In the genomic region with DNA sequence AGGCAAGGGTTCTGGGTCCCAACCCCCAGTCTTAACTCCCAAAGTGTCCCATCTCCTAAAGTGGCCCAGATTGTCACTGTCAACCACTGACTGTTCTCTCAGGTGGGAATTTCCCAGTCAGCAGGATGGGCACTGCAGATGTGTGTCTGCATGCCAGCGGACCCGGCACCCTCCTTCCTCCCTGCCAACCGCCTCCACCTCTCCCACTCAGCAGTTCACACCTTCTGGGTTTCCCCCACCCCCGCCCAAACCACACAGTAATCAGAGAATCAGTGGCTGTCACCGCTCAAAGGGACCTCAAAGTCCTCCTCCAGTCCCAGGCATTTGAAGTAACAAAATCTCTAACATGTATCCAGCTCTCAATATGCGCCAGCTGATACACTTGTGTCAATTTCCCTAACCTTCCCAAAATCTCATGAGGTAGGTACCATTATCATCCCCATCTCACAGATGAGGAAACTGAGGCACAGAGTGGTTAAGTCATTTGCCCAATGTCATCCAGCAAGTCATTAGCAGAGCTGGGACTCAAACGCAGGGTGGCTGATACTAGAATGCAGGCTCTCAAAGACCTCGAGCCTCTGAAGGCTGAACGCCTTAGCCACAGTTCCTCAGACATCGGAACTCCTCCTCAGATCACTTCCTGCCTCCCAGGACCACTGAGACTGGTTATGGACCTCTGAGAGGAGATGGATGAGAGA, we compare ENCODE assay signal across 8 cellular contexts. TPM values are rescaled to one million over a fixed set of nuclear protein-coding genes. Genes with fewer than 3 reads are reported as not detected.
DNase-seq lines count a peak whose midpoint lies in the region; ATAC-seq and TF ChIP-seq lines count a peak whose summit lies in the region.

No MANE protein-coding gene starts in this region.

- peaks cover 23% of the 10 kb centered on the region for H3K79me2 ChIP-seq in OCI-LY7 (ENCODE audit: insufficient read depth, low read depth, low read length)

- H3K27me3 Mint-ChIP-seq in naive thymus-derived CD4-positive, alpha-beta T cell = no peaks in the 10 kb centered on the region

- H3K4me3 ChIP-seq in OCI-LY7 (ENCODE audit: low read depth, low read length, poor library complexity, severe bottlenecking) = no peak overlapping the region
- H3K4me3 ChIP-seq in naive thymus-derived CD4-positive, alpha-beta T cell (ENCODE audit: low read length) = peak overlapping the region; percentile 91

- BruUV-seq in OCI-LY7 (replicated peaks; lab: Mats Ljungman, UMichigan) = no TSS peak

- no peak overlapping the region for H3K27ac ChIP-seq in OCI-LY7 (ENCODE audit: low read depth, low read length, poor library complexity, severe bottlenecking)
- peak overlapping the region; percentile 96 for H3K27ac ChIP-seq in naive thymus-derived CD4-positive, alpha-beta T cell (ENCODE audit: low read depth, low read length)

- H3K4me1 ChIP-seq in OCI-LY7 (ENCODE audit: insufficient read depth, low read length, poor library complexity, severe bottlenecking) = peaks cover 54% of the 10 kb centered on the region
- H3K4me1 ChIP-seq in naive thymus-derived CD4-positive, alpha-beta T cell (ENCODE audit: control insufficient read depth in 2 of 2, insufficient read depth in 2 of 2, low read length in 2 of 2) = peaks cover 49 to 68% of the 10 kb centered on the region in 2 donors

- intact Hi-C loops in OCI-LY7 (cut with micrococcal nuclease; ENCODE audit: unreplicated experiment) (no loop called here), sciatic nerve (cut with DNase I) (no loop called here)
- intact Hi-C loops in naive thymus-derived CD4-positive, alpha-beta T cell (cut with micrococcal nuclease) = loop anchor here (1.0 to 10.0 kb wide), 8 partner anchors 38 to 752 kb away; a partner anchor contains a TSS

- no peaks in the 10 kb centered on the region for H3K9me2 ChIP-seq in OCI-LY7 (ENCODE audit: insufficient read depth, low read length)

- no peaks in the 10 kb centered on the region for H3K27me3 ChIP-seq in naive thymus-derived CD4-positive, alpha-beta T cell (ENCODE audit: control insufficient read depth in 2 of 2, insufficient read depth in 2 of 2, low read length in 2 of 2)

- H3K4me2 ChIP-seq in OCI-LY7 (ENCODE audit: low read length) = peak overlapping the region; percentile 85

- H3K4me1 Mint-ChIP-seq in naive thymus-derived CD4-positive, alpha-beta T cell = peaks cover 35 to 73% (median 64%) of the 10 kb centered on the region in 7 donors

- H3K9me3 Mint-ChIP-seq in naive thymus-derived CD4-positive, alpha-beta T cell = no peaks in the 10 kb centered on the region

- H3K27ac Mint-ChIP-seq in naive thymus-derived CD4-positive, alpha-beta T cell = peak overlapping the region; percentile 73 to 92 (median 88)

- POLR2A ChIA-PET in OCI-LY7 (lab: Charles Lee) = interaction anchor here (0.7 kb wide), 1 partner anchor 44 kb away, joined by 5 read pairs; no protein-coding TSS in a partner anchor
- POLR2A ChIA-PET in naive thymus-derived CD4-positive, alpha-beta T cell (lab: Charles Lee) = interaction anchor here (0.6 to 4.6 kb wide), 6 partner anchors 12 to 310 kb away, joined by 4 to 26 read pairs (median 4); a partner anchor contains a TSS

- H4K20me1 ChIP-seq in OCI-LY7 (ENCODE audit: insufficient read depth, low read length) = peaks cover 27% of the 10 kb centered on the region; the same call in 1 of the 2 replicates

- H3K4me3 Mint-ChIP-seq in naive thymus-derived CD4-positive, alpha-beta T cell = peak overlapping the region; percentile 76 to 98 (median 90)

- CTCF ChIA-PET in OCI-LY7 (lab: Charles Lee; ENCODE audit: unreplicated experiment) = no interaction called here
- CTCF ChIA-PET in naive thymus-derived CD4-positive, alpha-beta T cell (lab: Charles Lee) = interaction anchor here (0.7 to 14.1 kb wide), 3 partner anchors 77 to 110 kb away, joined by 6 to 135 read pairs (median 28); no protein-coding TSS in a partner anchor

- H3K36me3 ChIP-seq in OCI-LY7 (ENCODE audit: insufficient read depth, low read length) = peaks cover 69% of the 10 kb centered on the region
- peaks cover 14 to 65% (median 18%) of the 10 kb centered on the region in 3 experiments for H3K36me3 ChIP-seq in naive thymus-derived CD4-positive, alpha-beta T cell (ENCODE audit: control insufficient read depth in 2 of 3, insufficient read depth in 3 of 3, low read length in 3 of 3)

- H3K36me3 Mint-ChIP-seq in naive thymus-derived CD4-positive, alpha-beta T cell = peaks cover 0 to 42% (median 18%) of the 10 kb centered on the region in 5 donors

- TF ChIP-seq CTCF in OCI-LY7 (conservative IDR thresholded peaks at IDR 0.05; ENCODE audit: low read length) = no peak

- ATAC-seq in naive thymus-derived CD4-positive, alpha-beta T cell = peak; percentile 79
- ATAC-seq in sciatic nerve = no peak
- no peak for ATAC-seq in HG03097 (IDR thresholded peaks at IDR 0.05; ENCODE audit: low FRiP score, unreplicated experiment)

- H2AFZ ChIP-seq in OCI-LY7 (ENCODE audit: low read length) = no peak overlapping the region

- H3K9me3 ChIP-seq in OCI-LY7 (ENCODE audit: low read length) = no peaks in the 10 kb centered on the region
- no peaks in the 10 kb centered on the region for H3K9me3 ChIP-seq in naive thymus-derived CD4-positive, alpha-beta T cell (ENCODE audit: control insufficient read depth in 2 of 3, low read length in 3 of 3)

- DNase-seq in OCI-LY7 (ENCODE audit: low spot score) (no peak), activated T-cell treated with anti-CD3 and anti-CD28 coated beads for 48 hours (ENCODE audit: low read depth) (peak; percentile 74), sciatic nerve (ENCODE audit: low spot score) (no peak), glomerular visceral epithelial cell (ENCODE audit: extremely low spot score) (no peak), islet precursor cell (no peak)
- peak in 8 of 9 donors; percentile 56 to 87 (median 70) for DNase-seq in naive thymus-derived CD4-positive, alpha-beta T cell
- DNase-seq in stimulated activated naive CD4-positive, alpha-beta T cell treated with Interleukin-2 at 50 U/mL for 16 hours (lab: John Stamatoyannopoulos, UW) = peak; percentile 95

RNA-seq across cellular contexts. Expression of a gene that starts 4.8 kb away (rescaled TPM):
- 9.5 and 12.2 TPM in 2 replicates for total RNA-seq in OCI-LY7 (2014; rRNA removed; shearing (Covaris generic))
- total RNA-seq in OCI-LY7 (2022) (39.5 and 41.1 TPM in 2 replicates), sciatic nerve (2.0 TPM)
- 100 to 1,000 TPM in 2 of 5 experiments, 10 to 100 TPM in 3; 71.4 to 135 (median 96.9) TPM for total RNA-seq in naive thymus-derived CD4-positive, alpha-beta T cell
- 10 to 100 TPM; 14.2 to 25.8 TPM for polyA plus RNA-seq in naive thymus-derived CD4-positive, alpha-beta T cell

Comparison
In these comparisons a context has a peak if more than half of its experiments do, and no peak if none do; other contexts are left out.
1. DNase-seq: peak in activated T-cell treated with anti-CD3 and anti-CD28 coated beads for 48 hours (single experiment), naive thymus-derived CD4-positive, alpha-beta T cell (8 of 9) and stimulated activated naive CD4-positive, alpha-beta T cell treated with Interleukin-2 at 50 U/mL for 16 hours (single experiment); none in OCI-LY7 (single experiment), sciatic nerve (single experiment), glomerular visceral epithelial cell (single experiment) and islet precursor cell (single experiment).
2. intact Hi-C loops: an anchor here in naive thymus-derived CD4-positive, alpha-beta T cell (1.0 to 10.0 kb wide); none called in OCI-LY7 and sciatic nerve.